18 cellular contexts compared by ENCODE assay signal in the genomic region with DNA sequence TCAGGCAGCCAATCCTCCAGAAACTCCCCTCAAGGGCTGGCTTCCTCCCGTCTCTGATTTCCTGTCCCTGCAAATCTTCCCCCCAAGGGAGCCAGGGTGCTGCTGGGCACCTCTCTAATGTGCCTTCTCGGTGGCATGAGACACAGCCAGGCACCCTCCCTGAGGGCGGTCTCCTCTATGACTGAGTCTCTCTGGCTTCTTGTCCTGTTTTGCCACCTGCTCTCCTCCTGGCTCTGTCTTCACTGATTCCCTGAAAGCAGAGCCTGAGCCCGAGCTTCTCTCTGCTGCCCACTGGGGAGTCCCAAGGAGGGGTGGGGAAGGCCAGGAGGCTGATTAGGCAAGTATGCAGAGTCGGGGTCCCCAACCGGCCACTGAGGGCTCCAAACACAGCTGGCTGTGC.
DNase-seq lines count a peak whose midpoint lies in the region; ATAC-seq lines count a peak whose summit lies in the region.
"Had no signal": no experiment of that assay in that cellular context is flagged by ENCODE, and none has a peak within 500 bp of the region (broad histone marks: within the 10 kb centered on the region; RNA-seq: fewer than 3 reads in every experiment).

No MANE protein-coding gene starts in this region.

- no peak overlapping the region for H4K91ac ChIP-seq in neuronal stem cell (ENCODE audit: low read depth, low read length, poor library complexity)

- H3K4me3 Mint-ChIP-seq in activated naive CD8-positive, alpha-beta T cell treated with anti-CD3 and anti-CD28 coated beads, Interleukin-2, amount 10 ng/mL, durations not matched to agents 7 days and 5 days: no peak overlapping the region
- no peak overlapping the region for H3K4me3 Mint-ChIP-seq in activated naive CD8-positive, alpha-beta T cell treated with anti-CD3 and anti-CD28 coated beads, Interleukin-2, amount 50 U/mL, for 24 hours
- no peak overlapping the region for H3K4me3 Mint-ChIP-seq in activated T-helper 17 cell treated with anti-CD3 and anti-CD28 coated beads, Interleukin-2, amount 50 U/mL, for 72 hours
- H3K4me3 Mint-ChIP-seq: H9 had no signal

- no peaks in the 10 kb centered on the region for H3K36me3 ChIP-seq in neuronal stem cell (replicated peaks in 1 of 2; ENCODE audit: control insufficient read depth in 2 of 2, insufficient read depth in 2 of 2, low read length in 2 of 2)

- H3K9me3 Mint-ChIP-seq in activated naive CD8-positive, alpha-beta T cell treated with anti-CD3 and anti-CD28 coated beads, Interleukin-2, amount 10 ng/mL, durations not matched to agents 7 days and 5 days: no peaks in the 10 kb centered on the region
- no peaks in the 10 kb centered on the region for H3K9me3 Mint-ChIP-seq in activated naive CD8-positive, alpha-beta T cell treated with anti-CD3 and anti-CD28 coated beads, Interleukin-2, amount 50 U/mL, for 24 hours
- H3K9me3 Mint-ChIP-seq in activated T-helper 17 cell treated with anti-CD3 and anti-CD28 coated beads, Interleukin-2, amount 50 U/mL, for 72 hours: no peaks in the 10 kb centered on the region

- peak overlapping the region; percentile 47 for H2AK5ac ChIP-seq in neuronal stem cell (ENCODE audit: low read depth, low read length)

- peaks cover 2% of the 10 kb centered on the region for H3K4me1 Mint-ChIP-seq in activated naive CD8-positive, alpha-beta T cell treated with anti-CD3 and anti-CD28 coated beads, Interleukin-2, amount 10 ng/mL, durations not matched to agents 7 days and 5 days
- no peaks in the 10 kb centered on the region for H3K4me1 Mint-ChIP-seq in activated naive CD8-positive, alpha-beta T cell treated with anti-CD3 and anti-CD28 coated beads, Interleukin-2, amount 50 U/mL, for 24 hours
- no peaks in the 10 kb centered on the region for H3K4me1 Mint-ChIP-seq in activated T-helper 17 cell treated with anti-CD3 and anti-CD28 coated beads, Interleukin-2, amount 50 U/mL, for 72 hours

- POLR2A ChIA-PET in activated naive CD8-positive, alpha-beta T cell treated with anti-CD3 and anti-CD28 coated beads, Interleukin-2, amount 10 ng/mL, durations not matched to agents 7 days and 5 days (lab: Charles Lee): no interaction called here

- no peak overlapping the region for H2AFZ ChIP-seq in neuronal stem cell (ENCODE audit: low read length)

- H3K4ac ChIP-seq in neuronal stem cell (ENCODE audit: low read length): no peak overlapping the region

- H3K9me3 ChIP-seq in neuronal stem cell (replicated peaks in 1 of 2; ENCODE audit: control insufficient read depth in 2 of 2, insufficient read depth in 1 of 2, low read depth in 1 of 2, low read length in 2 of 2): no peaks in the 10 kb centered on the region

- no peak overlapping the region for H3K27ac ChIP-seq in neuronal stem cell (replicated peaks; ENCODE audit: low read length)
- H3K27ac ChIP-seq: SK-N-MC had no signal

- H2BK120ac ChIP-seq in neuronal stem cell (ENCODE audit: low read depth, low read length): peak overlapping the region; percentile 6

- no peak overlapping the region for H4K8ac ChIP-seq in neuronal stem cell (ENCODE audit: low read depth, low read length)

- no peak overlapping the region for H3K9ac ChIP-seq in neuronal stem cell (ENCODE audit: low read depth, low read length, poor library complexity)

- no peaks in the 10 kb centered on the region for H3K36me3 Mint-ChIP-seq in activated naive CD8-positive, alpha-beta T cell treated with anti-CD3 and anti-CD28 coated beads, Interleukin-2, amount 10 ng/mL, durations not matched to agents 7 days and 5 days
- no peaks in the 10 kb centered on the region for H3K36me3 Mint-ChIP-seq in activated naive CD8-positive, alpha-beta T cell treated with anti-CD3 and anti-CD28 coated beads, Interleukin-2, amount 50 U/mL, for 24 hours (ENCODE audit: low read depth)
- no peaks in the 10 kb centered on the region for H3K36me3 Mint-ChIP-seq in activated T-helper 17 cell treated with anti-CD3 and anti-CD28 coated beads, Interleukin-2, amount 50 U/mL, for 72 hours (ENCODE audit: low read depth)

- peak overlapping the region; percentile 65 for H2BK15ac ChIP-seq in neuronal stem cell (ENCODE audit: low read length)

- H3K4me2 ChIP-seq in neuronal stem cell (ENCODE audit: insufficient read depth, low read length, poor library complexity, severe bottlenecking): no peak overlapping the region

- no peaks in the 10 kb centered on the region for H3K79me1 ChIP-seq in neuronal stem cell (ENCODE audit: low read depth, low read length)

- no peak overlapping the region for H2BK12ac ChIP-seq in neuronal stem cell (ENCODE audit: low read length)

- H3K27me3 Mint-ChIP-seq in activated naive CD8-positive, alpha-beta T cell treated with anti-CD3 and anti-CD28 coated beads, Interleukin-2, amount 10 ng/mL, durations not matched to agents 7 days and 5 days: peaks cover 22% of the 10 kb centered on the region
- peaks cover 20% of the 10 kb centered on the region for H3K27me3 Mint-ChIP-seq in activated naive CD8-positive, alpha-beta T cell treated with anti-CD3 and anti-CD28 coated beads, Interleukin-2, amount 50 U/mL, for 24 hours
- H3K27me3 Mint-ChIP-seq in activated T-helper 17 cell treated with anti-CD3 and anti-CD28 coated beads, Interleukin-2, amount 50 U/mL, for 72 hours: peaks cover 17% of the 10 kb centered on the region

- peaks cover 0 to 29% (median 0%) of the 10 kb centered on the region in 3 experiments for H3K27me3 ChIP-seq in neuronal stem cell (ENCODE audit: control insufficient read depth in 3 of 3, insufficient read depth in 3 of 3, low read depth in 1 of 3, low read length in 3 of 3)

- no peak overlapping the region for H2BK5ac ChIP-seq in neuronal stem cell (ENCODE audit: low read length)

- no peak overlapping the region for H3K4me3 ChIP-seq in neuronal stem cell (ENCODE audit: low read length in 2 of 2)
- H3K4me3 ChIP-seq: SK-N-MC had no signal

- DNase-seq in activated naive CD8-positive, alpha-beta T cell treated with anti-CD3 and anti-CD28 coated beads, Interleukin-2, amount 10 ng/mL, durations not matched to agents 7 days and 5 days: no peak
- DNase-seq in activated naive CD8-positive, alpha-beta T cell treated with anti-CD3 and anti-CD28 coated beads, Interleukin-2, amount 50 U/mL, for 24 hours: no peak
- DNase-seq in neuronal stem cell (ENCODE audit: low spot score) (no peak), UCSD-AML1 (lab: John Stamatoyannopoulos, UW; ENCODE audit: unreplicated experiment) (no peak)
- DNase-seq in activated CD4-positive, alpha-beta T cell treated with anti-CD3 and anti-CD28 coated beads for 48 hours: no peak
- DNase-seq: 8988T, DMS79, H9, NCI-H1105, NCI-H187, NCI-H446, NCI-H748 treated with DMSO at 0.1 percent for 48 hours had no signal

- H3K18ac ChIP-seq in neuronal stem cell (ENCODE audit: low read length): peak overlapping the region; percentile 65

- WGBS in neuronal stem cell (ENCODE audit: extremely low coverage in 2 of 2, insufficient read length in 2 of 2, insufficient replicate concordance in 1 of 2), 2 donors: no CpG with 5 or more reads among the region's 6 CpGs

- peak overlapping the region; percentile 25 for H3K27ac Mint-ChIP-seq in activated naive CD8-positive, alpha-beta T cell treated with anti-CD3 and anti-CD28 coated beads, Interleukin-2, amount 10 ng/mL, durations not matched to agents 7 days and 5 days
- no peak overlapping the region for H3K27ac Mint-ChIP-seq in activated naive CD8-positive, alpha-beta T cell treated with anti-CD3 and anti-CD28 coated beads, Interleukin-2, amount 50 U/mL, for 24 hours
- H3K27ac Mint-ChIP-seq in activated T-helper 17 cell treated with anti-CD3 and anti-CD28 coated beads, Interleukin-2, amount 50 U/mL, for 72 hours: peak overlapping the region; percentile 74

- ATAC-seq in activated naive CD8-positive, alpha-beta T cell treated with anti-CD3 and anti-CD28 coated beads, Interleukin-2, amount 10 ng/mL, durations not matched to agents 7 days and 5 days (ENCODE audit: low read depth): no peak
- no peak for ATAC-seq in activated naive CD8-positive, alpha-beta T cell treated with anti-CD3 and anti-CD28 coated beads, Interleukin-2, amount 50 U/mL, for 24 hours
- no peak for ATAC-seq in activated T-helper 17 cell treated with anti-CD3 and anti-CD28 coated beads, Interleukin-2, amount 50 U/mL, for 72 hours (replicated peaks)
- ATAC-seq in HG03439 (IDR thresholded peaks at IDR 0.05; ENCODE audit: unreplicated experiment) (no peak), HG03520 (IDR thresholded peaks at IDR 0.05; ENCODE audit: unreplicated experiment) (no peak)
- ATAC-seq: Panc1, Right ventricle myocardium inferior had no signal

- no peaks in the 10 kb centered on the region for H3K4me1 ChIP-seq in neuronal stem cell (ENCODE audit: control insufficient read depth in 2 of 2, insufficient read depth in 1 of 2, low read depth in 1 of 2, low read length in 2 of 2)

- peak overlapping the region; percentile 33 for H3K23ac ChIP-seq in neuronal stem cell (ENCODE audit: low read depth, low read length, poor library complexity)

- H3K14ac ChIP-seq in neuronal stem cell (ENCODE audit: low read length): no peak overlapping the region
